ENCODE assay signal across 23 cellular contexts in the genomic region with DNA sequence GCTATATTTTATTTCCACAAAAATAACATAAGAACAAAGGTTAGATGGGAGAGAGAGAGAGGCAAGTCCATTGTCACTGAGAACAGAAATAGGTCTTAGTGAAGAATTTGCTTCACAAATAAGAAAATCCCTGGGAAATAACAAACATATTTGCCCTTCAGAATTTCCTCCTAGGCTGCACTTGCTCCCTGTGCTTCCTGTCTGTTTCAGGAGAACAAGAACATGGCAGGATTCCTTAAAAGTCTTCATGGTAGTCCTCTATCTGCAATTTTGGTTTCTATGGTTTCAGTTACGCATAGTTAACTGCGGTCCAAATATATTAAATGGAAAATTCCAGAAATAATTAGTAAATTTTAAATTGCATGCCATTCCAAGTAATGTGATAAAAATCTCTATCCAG.
"Had no signal": no experiment of that assay in that cellular context is flagged by ENCODE, and none has a peak within 500 bp of the region (broad histone marks: within the 10 kb centered on the region; RNA-seq: fewer than 3 reads in every experiment).

No MANE protein-coding gene starts in this region.

- H3K36me3 ChIP-seq: uterus had no signal

- H3K27ac ChIP-seq: stomach, suprapubic skin, testis, thoracic aorta, thyroid gland, tibial artery, tibial nerve, transverse colon, upper lobe of left lung, upper lobe of right lung, uterus, vagina had no signal

- H3K27me3 ChIP-seq: stomach, suprapubic skin, testis, thyroid gland, tibial artery, tibial nerve, transverse colon, upper lobe of left lung, upper lobe of right lung, uterus, vagina had no signal

- DNase-seq: stimulated activated CD4-positive, alpha-beta T cell treated with anti-CD3 and anti-CD28 coated beads, Interleukin-2, amount 100 ng/mL, for 48 hours; stimulated activated CD4-positive, alpha-beta T cell treated with anti-CD3 and anti-CD28 coated beads, Interleukin-4, amount 100 ng/mL, for 1 hour; stimulated activated CD4-positive, alpha-beta T cell treated with anti-CD3 and anti-CD28 coated beads, Interleukin-4, amount 100 ng/mL, for 24 hours; stimulated activated CD4-positive, alpha-beta T cell treated with anti-CD3 and anti-CD28 coated beads, Interleukin-4, amount 100 ng/mL, for 4 hours; stimulated activated CD8-positive, alpha-beta memory T cell treated with anti-CD3 and anti-CD28 coated beads, Interleukin-4, amount 100 ng/mL, for 48 hours; stimulated activated naive B cell treated with anti-CD40 and anti-IgM and Interleukin-4, amounts not matched to agents 10 μg/mL and 1 μg/mL and 100 μg/mL, for 72 hours; stimulated activated naive CD4-positive, alpha-beta T cell; stimulated activated naive CD4-positive, alpha-beta T cell treated with Interleukin-2 at 50 U/mL for 16 hours; stimulated activated naive CD8-positive, alpha-beta T cell treated with anti-CD3 and anti-CD28 coated beads, Interleukin-15, amount 100 ng/mL, for 72 hours; stimulated activated naive CD8-positive, alpha-beta T cell treated with anti-CD3 and anti-CD28 coated beads, Interleukin-15, Interleukin-2, amounts not matched to agents 100 U/mL and 50 U/mL, for 24 hours; stomach; substantia nigra; testis; thyroid gland; tibial artery; transverse colon; upper lobe of left lung; upper lobe of right lung; uterus had no signal

- H3K4me3 ChIP-seq: stomach, suprapubic skin, testis, thoracic aorta, thyroid gland, tibial artery, tibial nerve, transverse colon, upper lobe of left lung, upper lobe of right lung, uterus, vagina had no signal

- H3K4me1 ChIP-seq: stomach, suprapubic skin, testis, thyroid gland, tibial artery, tibial nerve, transverse colon, upper lobe of left lung, upper lobe of right lung, uterus, vagina had no signal

- H3K9me3 ChIP-seq: stomach, suprapubic skin, testis, thoracic aorta, thyroid gland, tibial artery, tibial nerve, transverse colon, upper lobe of left lung, upper lobe of right lung, uterus, vagina had no signal
